33 cellular contexts compared by ENCODE assay signal in the genomic region with DNA sequence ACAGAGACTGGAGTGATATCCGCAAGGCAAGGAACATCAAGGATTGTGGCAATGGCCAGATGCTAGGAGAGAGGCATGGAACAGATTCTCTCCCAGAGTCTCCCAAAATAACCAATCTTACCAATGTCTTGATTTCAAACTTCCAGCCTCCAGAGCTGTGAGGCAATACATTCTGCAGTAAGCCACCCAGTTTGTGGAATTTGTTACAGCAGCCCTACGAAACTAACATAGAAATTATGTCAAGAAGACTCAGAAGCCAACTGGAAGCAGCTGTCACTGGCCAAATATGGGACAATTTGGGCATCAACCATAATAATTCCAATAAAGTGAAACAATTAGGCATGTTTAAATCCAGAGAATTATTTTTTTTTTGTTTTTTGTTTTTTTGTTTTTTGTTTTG.
"Had no signal": no experiment of that assay in that cellular context is flagged by ENCODE, and none has a peak within 500 bp of the region (broad histone marks: within the 10 kb centered on the region; RNA-seq: fewer than 3 reads in every experiment).

No MANE protein-coding gene starts in this region.

- H3K4me1 ChIP-seq: adrenal gland, ascending aorta, body of pancreas, breast epithelium had no signal

- DNase-seq: activated effector memory CD4-positive, alpha-beta T cell treated with anti-CD3 and anti-CD28 coated beads, Interleukin-2, amount 50 U/mL, for 16 hours; activated effector memory CD4-positive, alpha-beta T cell treated with Interleukin-2 at 50 U/mL for 16 hours; activated gamma-delta T cell; activated gamma-delta T cell treated with Interleukin-2 at 50 U/mL for 16 hours; activated naive CD4-positive, alpha-beta T cell; activated naive CD4-positive, alpha-beta T cell treated with anti-CD3 and anti-CD28 coated beads for 36 hours; activated naive CD4-positive, alpha-beta T cell treated with anti-CD3 and anti-CD28 coated beads, Interleukin-2, amount 10 ng/mL, durations not matched to agents 7 days and 5 days; activated naive CD4-positive, alpha-beta T cell treated with anti-CD3 and anti-CD28 coated beads, Interleukin-2, amount 50 U/mL, for 16 hours; activated naive CD4-positive, alpha-beta T cell treated with Interleukin-2 at 50 U/mL for 16 hours; activated naive CD8-positive, alpha-beta T cell treated with anti-CD3 and anti-CD28 coated beads for 36 hours; activated naive CD8-positive, alpha-beta T cell treated with anti-CD3 and anti-CD28 coated beads, Interleukin-2, amount 10 ng/mL, durations not matched to agents 7 days and 5 days; activated naive CD8-positive, alpha-beta T cell treated with anti-CD3 and anti-CD28 coated beads, Interleukin-2, amount 50 U/mL, for 24 hours; activated T-cell treated with anti-CD3 and anti-CD28 coated beads for 4 hours; activated T-cell treated with anti-CD3 and anti-CD28 coated beads, Interleukin-2, amount 50 U/mL, for 1 hour; activated T-cell treated with anti-CD3 and anti-CD28 coated beads, Interleukin-2, amount 50 U/mL, for 24 hours; activated T-cell treated with anti-CD3 and anti-CD28 coated beads, Interleukin-2, amount 50 U/mL, for 4 hours; activated T-cell treated with anti-CD3 and anti-CD28 coated beads, Interleukin-2, amount 50 U/mL, for 48 hours; activated T-cell treated with anti-CD3 and anti-CD28 coated beads, Interleukin-2, amount 50 U/mL, for 72 hours; adrenal gland; amniotic stem cell; amygdala; anterior cingulate cortex; aorta; body of pancreas; brain microvascular endothelial cell; caudate nucleus; central memory CD4-positive, alpha-beta T cell; cerebellar nuclear complex had no signal

- H3K9me3 ChIP-seq: adrenal gland, body of pancreas had no signal

- H3K36me3 ChIP-seq: adrenal gland, ascending aorta, brain microvascular endothelial cell, breast epithelium, cardiac muscle cell had no signal

- H3K4me3 ChIP-seq: adrenal gland, ascending aorta, body of pancreas, breast epithelium, cardiac muscle cell had no signal

- H3K27me3 ChIP-seq: adrenal gland, ascending aorta, body of pancreas, brain microvascular endothelial cell, breast epithelium, cardiac muscle cell had no signal

- H3K27ac ChIP-seq: adrenal gland, ascending aorta, body of pancreas, brain microvascular endothelial cell, breast epithelium, cardiac muscle cell had no signal

- ATAC-seq: activated naive CD4-positive, alpha-beta T cell treated with anti-CD3 and anti-CD28 coated beads, Interleukin-2, amount 50 U/mL, for 72 hours; activated naive CD8-positive, alpha-beta T cell treated with anti-CD3 and anti-CD28 coated beads, Interleukin-2, amount 50 U/mL, for 24 hours; activated T-cell treated with anti-CD3 and anti-CD28 coated beads, Interleukin-2, amount 50 U/mL, for 4 hours; activated T-cell treated with anti-CD3 and anti-CD28 coated beads, Interleukin-2, amount 50 U/mL, for 72 hours; activated T-helper 17 cell treated with anti-CD3 and anti-CD28 coated beads, Interleukin-2, amount 50 U/mL, for 72 hours; body of pancreas had no signal
